In genomic region chr1:111748618-111749337, GRCh38 we compare ENCODE assay signal across 3 cellular contexts.
TF ChIP-seq lines count a peak whose summit lies in the region.

No MANE protein-coding gene starts in this region.

TF ChIP-seq in SK-N-SH, 30 proteins besides CTCF, POLR2A, EP300 and RAD21:
- TF ChIP-seq CHD2 (IDR thresholded peaks at IDR 0.05; ENCODE audit: low read length, partially characterized antibody) (no peak), FOSL2 (IDR thresholded peaks at IDR 0.05; ENCODE audit: borderline replicate concordance, low read depth) (no peak), TAF1 (IDR thresholded peaks at IDR 0.05; ENCODE audit: borderline replicate concordance, low read depth, low read length) (no peak), PBX3 (IDR thresholded peaks at IDR 0.05) (no peak), REST (IDR thresholded peaks at IDR 0.05; ENCODE audit: low read depth, low read length) (no peak), FOXM1 (IDR thresholded peaks at IDR 0.05; ENCODE audit: low read depth) (no peak), GABPA (IDR thresholded peaks at IDR 0.05; ENCODE audit: low read depth) (no peak), NRF1 (IDR thresholded peaks at IDR 0.05; ENCODE audit: low read depth, low read length) (no peak), GATA2 (CRISPR knock-in tag; IDR thresholded peaks at IDR 0.05) (no peak; the same call in none of the 2 replicates), JUND (IDR thresholded peaks at IDR 0.05) (no peak), MEF2A (IDR thresholded peaks at IDR 0.05; ENCODE audit: borderline replicate concordance, low read depth) (no peak), EZH2phosphoT487 (IDR thresholded peaks at IDR 0.05; ENCODE audit: borderline replicate concordance, low read depth) (no peak), RCOR1 (IDR thresholded peaks at IDR 0.05; ENCODE audit: low read length) (no peak)

TF ChIP-seq in SK-N-SH treated with all-trans-retinoic acid at 6 μM for 48 hours, 23 proteins besides CTCF, POLR2A, EP300 and RAD21:
- TF ChIP-seq TSHZ2 (CRISPR knock-in tag; IDR thresholded peaks at IDR 0.05) (no peak), ZC3H10 (CRISPR knock-in tag; IDR thresholded peaks at IDR 0.05) (no peak), GLIS3 (CRISPR knock-in tag; IDR thresholded peaks at IDR 0.05) (no peak), ZFP30 (CRISPR knock-in tag; IDR thresholded peaks at IDR 0.05) (no peak), CSDC2 (CRISPR knock-in tag; IDR thresholded peaks at IDR 0.05) (no peak), SNAI2 (CRISPR knock-in tag; IDR thresholded peaks at IDR 0.05) (no peak), TOX (CRISPR knock-in tag; IDR thresholded peaks at IDR 0.05; ENCODE audit: borderline replicate concordance) (no peak), POU6F1 (CRISPR knock-in tag; IDR thresholded peaks at IDR 0.05; ENCODE audit: borderline replicate concordance, low read depth) (no peak), RARB (CRISPR knock-in tag; IDR thresholded peaks at IDR 0.05) (no peak), ZFP3 (CRISPR knock-in tag; IDR thresholded peaks at IDR 0.05) (no peak), BACH2 (CRISPR knock-in tag; IDR thresholded peaks at IDR 0.05; ENCODE audit: borderline replicate concordance) (no peak), CSRNP3 (CRISPR knock-in tag; IDR thresholded peaks at IDR 0.05) (no peak), TCF4 (CRISPR knock-in tag; IDR thresholded peaks at IDR 0.05; ENCODE audit: borderline replicate concordance) (no peak), ZNF8 (CRISPR knock-in tag; IDR thresholded peaks at IDR 0.05) (no peak), PATZ1 (CRISPR knock-in tag; IDR thresholded peaks at IDR 0.05; ENCODE audit: borderline replicate concordance) (no peak), OSR1 (CRISPR knock-in tag; IDR thresholded peaks at IDR 0.05) (no peak)

TF ChIP-seq in HepG2, 621 proteins besides CTCF, POLR2A, EP300 and RAD21:
- TF ChIP-seq ZNF17 (CRISPR knock-in tag; IDR thresholded peaks at IDR 0.05) (no peak), MEIS2 (CRISPR knock-in tag; IDR thresholded peaks at IDR 0.05) (no peak), ARID4A (CRISPR knock-in tag; IDR thresholded peaks at IDR 0.05; ENCODE audit: borderline replicate concordance) (no peak), ZNF670 (CRISPR knock-in tag; IDR thresholded peaks at IDR 0.05; ENCODE audit: borderline replicate concordance) (no peak), NCOR1 (IDR thresholded peaks at IDR 0.05; ENCODE audit: borderline replicate concordance, low read length) (no peak), ZNF816 (CRISPR knock-in tag; IDR thresholded peaks at IDR 0.05; ENCODE audit: borderline replicate concordance) (no peak), CAMTA2 (CRISPR knock-in tag; IDR thresholded peaks at IDR 0.05; ENCODE audit: borderline replicate concordance) (no peak), RORA (CRISPR knock-in tag; IDR thresholded peaks at IDR 0.05) (no peak), CREB1 (IDR thresholded peaks at IDR 0.05) (no peak), CREB1 (CRISPR knock-in tag; IDR thresholded peaks at IDR 0.05) (no peak), ZNF678 (CRISPR knock-in tag; IDR thresholded peaks at IDR 0.05) (no peak), JDP2 (CRISPR knock-in tag; IDR thresholded peaks at IDR 0.05; ENCODE audit: borderline replicate concordance) (no peak), BCLAF1 (IDR thresholded peaks at IDR 0.05) (no peak)
